ENCODE assay signal across 20 cellular contexts in the genomic region with DNA sequence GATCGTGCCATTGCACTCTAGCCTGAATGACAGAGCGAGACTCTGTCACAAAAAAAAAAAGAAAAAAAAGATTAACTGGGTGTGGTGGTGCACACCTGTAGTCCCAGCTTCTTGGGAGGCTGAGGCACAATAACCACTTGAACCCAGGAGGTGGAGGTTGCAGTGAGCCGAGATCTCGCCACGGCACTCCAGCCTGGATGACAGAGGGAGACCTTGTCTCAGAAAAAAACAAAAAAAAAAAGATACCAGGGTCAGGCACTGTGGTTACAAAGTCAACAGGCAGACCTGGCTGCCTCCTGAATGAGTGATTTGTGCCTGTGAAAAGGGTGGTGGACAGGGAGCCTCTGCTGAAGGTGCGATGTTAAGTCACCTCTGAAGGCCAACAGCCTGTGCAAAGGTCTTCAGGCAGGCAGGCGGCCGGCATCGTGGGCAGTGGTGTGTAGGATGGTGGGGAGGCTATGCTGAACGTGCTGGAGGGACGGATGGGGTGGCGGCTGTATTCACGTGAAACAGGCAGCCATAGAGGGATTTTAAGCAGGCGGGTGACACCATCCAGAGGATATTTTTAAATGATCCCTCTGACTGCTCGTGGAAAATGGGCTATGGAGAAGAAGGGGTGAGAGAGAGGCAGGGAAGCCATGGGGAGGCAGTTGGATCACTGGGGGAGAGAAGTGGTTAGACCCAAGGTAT. TPM values are rescaled to one million over a fixed set of nuclear protein-coding genes. Genes with fewer than 3 reads are reported as not detected.
DNase-seq lines count a peak whose midpoint lies in the region; ATAC-seq and TF ChIP-seq lines count a peak whose summit lies in the region.
"Had no signal": no experiment of that assay in that cellular context is flagged by ENCODE, and none has a peak within 500 bp of the region (broad histone marks: within the 10 kb centered on the region; RNA-seq: fewer than 3 reads in every experiment).

No MANE protein-coding gene starts in this region.

- no peaks in the 10 kb centered on the region for H4K20me1 ChIP-seq in OCI-LY7 (ENCODE audit: insufficient read depth, low read length)

- TF ChIP-seq CTCF in OCI-LY7 (conservative IDR thresholded peaks at IDR 0.05; ENCODE audit: low read length) (no peak), Calu3 (IDR thresholded peaks at IDR 0.05; ENCODE audit: unreplicated experiment) (no peak)

- no peak overlapping the region for H3K4me3 ChIP-seq in CD4-positive, CD25-positive, alpha-beta regulatory T cell (ENCODE audit: low read depth, low read length)
- no peak overlapping the region for H3K4me3 ChIP-seq in CD4-positive, alpha-beta memory T cell (ENCODE audit: low read length in 2 of 2)
- no peak overlapping the region for H3K4me3 ChIP-seq in OCI-LY7 (ENCODE audit: low read depth, low read length, poor library complexity, severe bottlenecking)
- H3K4me3 ChIP-seq: breast epithelium, HAP-1, left lung, neural progenitor cell, prostate gland, SK-N-MC, testis had no signal

- H3K4me3 Mint-ChIP-seq in CD4-positive, CD25-positive, alpha-beta regulatory T cell = peak overlapping the region in 2 of 4 donors; percentile 65 to 69
- peak overlapping the region in 2 of 8 donors; percentile 7 to 44 for H3K4me3 Mint-ChIP-seq in CD4-positive, alpha-beta memory T cell
- H3K4me3 Mint-ChIP-seq in activated naive CD8-positive, alpha-beta T cell treated with anti-CD3 and anti-CD28 coated beads, Interleukin-2, amount 50 U/mL, for 24 hours = no peak overlapping the region
- peak overlapping the region in 5 of 10 donors; percentile 26 to 64 (median 47) for H3K4me3 Mint-ChIP-seq in naive thymus-derived CD8-positive, alpha-beta T cell
- H3K4me3 Mint-ChIP-seq in Calu3 (ENCODE audit: low read depth, unreplicated experiment) = no peak overlapping the region
- H3K4me3 Mint-ChIP-seq: activated T-helper 1 cell treated with anti-CD3 and anti-CD28 coated beads, Interleukin-12 subunit alpha, Interleukin-12 subunit beta, Interleukin-2, Interleukin-4 antibody, amounts not matched to agents 30 ng/mL and 10 ng/mL and 1 ng/mL, durations not matched to agents 14 hours and 24 hours and 36 hours had no signal

- H3K27me3 Mint-ChIP-seq in CD4-positive, CD25-positive, alpha-beta regulatory T cell = peaks cover 5% of the 10 kb centered on the region
- H3K27me3 Mint-ChIP-seq in CD4-positive, alpha-beta memory T cell = no peaks in the 10 kb centered on the region
- no peaks in the 10 kb centered on the region for H3K27me3 Mint-ChIP-seq in activated naive CD8-positive, alpha-beta T cell treated with anti-CD3 and anti-CD28 coated beads, Interleukin-2, amount 50 U/mL, for 24 hours
- H3K27me3 Mint-ChIP-seq in naive thymus-derived CD8-positive, alpha-beta T cell = no peaks in the 10 kb centered on the region
- peaks cover 80% of the 10 kb centered on the region for H3K27me3 Mint-ChIP-seq in Calu3 (ENCODE audit: unreplicated experiment)

- DNase-seq in CD4-positive, CD25-positive, alpha-beta regulatory T cell = no peak
- DNase-seq in CD4-positive, alpha-beta memory T cell = no peak
- DNase-seq in activated naive CD8-positive, alpha-beta T cell treated with anti-CD3 and anti-CD28 coated beads, Interleukin-2, amount 50 U/mL, for 24 hours = no peak
- DNase-seq in naive thymus-derived CD8-positive, alpha-beta T cell = no peak
- DNase-seq in OCI-LY7 (ENCODE audit: low spot score) (no peak), Calu3 (no peak)
- DNase-seq: amniotic stem cell, head of caudate nucleus, midbrain, T-helper 9 cell, testis had no signal

- CTCF ChIA-PET in CD4-positive, alpha-beta memory T cell (lab: Charles Lee; ENCODE audit: partially characterized antibody) = interaction anchor here (1.2 to 13.8 kb wide), 3 partner anchors 9 to 108 kb away, joined by 4 to 430 read pairs (median 27); no protein-coding TSS in a partner anchor
- CTCF ChIA-PET in OCI-LY7 (lab: Charles Lee; ENCODE audit: unreplicated experiment) = interaction anchor here (0.6 kb wide), 1 partner anchor 86 kb away, joined by 15 read pairs; no protein-coding TSS in a partner anchor
- CTCF ChIA-PET in Calu3 (lab: Charles Lee) = interaction anchor here (0.6 kb wide), 1 partner anchor 8 kb away, joined by 3 read pairs; no protein-coding TSS in a partner anchor

- H3K9me3 ChIP-seq in CD4-positive, CD25-positive, alpha-beta regulatory T cell (ENCODE audit: control insufficient read depth in 2 of 2, low read length in 2 of 2) = no peaks in the 10 kb centered on the region
- no peaks in the 10 kb centered on the region for H3K9me3 ChIP-seq in CD4-positive, alpha-beta memory T cell (ENCODE audit: control insufficient read depth in 1 of 2, low read length in 2 of 2)
- no peaks in the 10 kb centered on the region for H3K9me3 ChIP-seq in OCI-LY7 (ENCODE audit: low read length)
- H3K9me3 ChIP-seq: breast epithelium, HAP-1, left lung, prostate gland, testis had no signal

- no peak for ATAC-seq in CD4-positive, CD25-positive, alpha-beta regulatory T cell (ENCODE audit: low read depth in 2 of 2)
- ATAC-seq in activated naive CD8-positive, alpha-beta T cell treated with anti-CD3 and anti-CD28 coated beads, Interleukin-2, amount 50 U/mL, for 24 hours = no peak
- ATAC-seq in naive thymus-derived CD8-positive, alpha-beta T cell = no peak
- ATAC-seq in GM18520 (IDR thresholded peaks at IDR 0.05; ENCODE audit: unreplicated experiment) = no peak
- ATAC-seq: left lung had no signal

- POLR2A ChIA-PET in CD4-positive, alpha-beta memory T cell (lab: Charles Lee; ENCODE audit: partially characterized antibody) = interaction anchor here (1.1 to 15.1 kb wide), 3 partner anchors 8 to 40 kb away, joined by 5 to 449 read pairs (median 283); partner anchors contain the start of gene NOL4L
- POLR2A ChIA-PET in naive thymus-derived CD8-positive, alpha-beta T cell (lab: Charles Lee) = interaction anchor here (0.5 to 29.2 kb wide), 7 partner anchors 9 to 331 kb away, joined by 3 to 883 read pairs (median 6); no protein-coding TSS in a partner anchor
- POLR2A ChIA-PET in OCI-LY7 (lab: Charles Lee) = no interaction called here

- H3K4me2 ChIP-seq in OCI-LY7 (ENCODE audit: low read length) = no peak overlapping the region
- H3K4me2 ChIP-seq: neural progenitor cell had no signal

- H3K79me2 ChIP-seq in OCI-LY7 (ENCODE audit: insufficient read depth, low read depth, low read length) = no peaks in the 10 kb centered on the region

- peaks cover 16 to 99% (median 65%) of the 10 kb centered on the region in 4 donors for H3K4me1 Mint-ChIP-seq in CD4-positive, CD25-positive, alpha-beta regulatory T cell
- H3K4me1 Mint-ChIP-seq in CD4-positive, alpha-beta memory T cell = peaks cover 70 to 96% (median 86%) of the 10 kb centered on the region in 4 donors
- peaks cover 84% of the 10 kb centered on the region for H3K4me1 Mint-ChIP-seq in activated naive CD8-positive, alpha-beta T cell treated with anti-CD3 and anti-CD28 coated beads, Interleukin-2, amount 50 U/mL, for 24 hours
- H3K4me1 Mint-ChIP-seq in naive thymus-derived CD8-positive, alpha-beta T cell = peaks cover 56 to 97% (median 95%) of the 10 kb centered on the region in 4 donors
- H3K4me1 Mint-ChIP-seq in Calu3 (ENCODE audit: low read depth, unreplicated experiment) = peaks cover 13% of the 10 kb centered on the region

- no peak overlapping the region for H2AFZ ChIP-seq in OCI-LY7 (ENCODE audit: low read length)
- H2AFZ ChIP-seq: neural progenitor cell had no signal

- peak overlapping the region; percentile 95 to 98 (median 96) for H3K27ac Mint-ChIP-seq in CD4-positive, CD25-positive, alpha-beta regulatory T cell
- peak overlapping the region; percentile 90 to 98 (median 94) for H3K27ac Mint-ChIP-seq in CD4-positive, alpha-beta memory T cell
- peak overlapping the region; percentile 66 for H3K27ac Mint-ChIP-seq in activated naive CD8-positive, alpha-beta T cell treated with anti-CD3 and anti-CD28 coated beads, Interleukin-2, amount 50 U/mL, for 24 hours
- H3K27ac Mint-ChIP-seq in naive thymus-derived CD8-positive, alpha-beta T cell = peak overlapping the region; percentile 87 to 99 (median 97)
- H3K27ac Mint-ChIP-seq in Calu3 (ENCODE audit: unreplicated experiment) = no peak overlapping the region

- H3K36me3 ChIP-seq in CD4-positive, CD25-positive, alpha-beta regulatory T cell (ENCODE audit: control insufficient read depth, insufficient read depth, low read length) = no peaks in the 10 kb centered on the region
- no peaks in the 10 kb centered on the region for H3K36me3 ChIP-seq in CD4-positive, alpha-beta memory T cell (ENCODE audit: insufficient read depth, low read length)
- H3K36me3 ChIP-seq in OCI-LY7 (ENCODE audit: insufficient read depth, low read length) = no peaks in the 10 kb centered on the region
- H3K36me3 ChIP-seq: breast epithelium, HAP-1, left lung, neural progenitor cell, prostate gland had no signal

- BruUV-seq in OCI-LY7 (replicated peaks; lab: Mats Ljungman, UMichigan) (no TSS peak), Calu3 (replicated peaks; lab: Mats Ljungman, UMichigan) (no TSS peak)

- peak overlapping the region; percentile 94 for H3K27ac ChIP-seq in CD4-positive, CD25-positive, alpha-beta regulatory T cell (ENCODE audit: insufficient read depth, low read length, poor library complexity, severe bottlenecking)
- H3K27ac ChIP-seq in CD4-positive, alpha-beta memory T cell (ENCODE audit: low read depth, low read length) = peak overlapping the region; percentile 91
- H3K27ac ChIP-seq in OCI-LY7 (ENCODE audit: low read depth, low read length, poor library complexity, severe bottlenecking) = no peak overlapping the region
- H3K27ac ChIP-seq: breast epithelium, left lung, neural progenitor cell, prostate gland, RWPE1, SK-N-MC, testis had no signal

- no peaks in the 10 kb centered on the region for H3K9me2 ChIP-seq in OCI-LY7 (ENCODE audit: insufficient read depth, low read length)

- peaks cover 21% of the 10 kb centered on the region for H3K36me3 Mint-ChIP-seq in CD4-positive, CD25-positive, alpha-beta regulatory T cell
- H3K36me3 Mint-ChIP-seq in CD4-positive, alpha-beta memory T cell = peaks cover 8 to 14% of the 10 kb centered on the region in 2 donors
- peaks cover 2% of the 10 kb centered on the region for H3K36me3 Mint-ChIP-seq in activated naive CD8-positive, alpha-beta T cell treated with anti-CD3 and anti-CD28 coated beads, Interleukin-2, amount 50 U/mL, for 24 hours (ENCODE audit: low read depth)
- H3K36me3 Mint-ChIP-seq in naive thymus-derived CD8-positive, alpha-beta T cell = peaks cover 0 to 16% (median 1%) of the 10 kb centered on the region in 3 donors
- no peaks in the 10 kb centered on the region for H3K36me3 Mint-ChIP-seq in Calu3 (ENCODE audit: insufficient read depth, unreplicated experiment)
- H3K36me3 Mint-ChIP-seq: neural progenitor cell had no signal

- intact Hi-C loops in CD4-positive, alpha-beta memory T cell (cut with micrococcal nuclease) = no loop called here
- intact Hi-C loops in OCI-LY7 (cut with micrococcal nuclease; ENCODE audit: unreplicated experiment) = no loop called here
- intact Hi-C loops in Calu3 (cut with micrococcal nuclease; ENCODE audit: unreplicated experiment) = no loop called here

- H3K9me3 Mint-ChIP-seq in CD4-positive, CD25-positive, alpha-beta regulatory T cell = no peaks in the 10 kb centered on the region
- no peaks in the 10 kb centered on the region for H3K9me3 Mint-ChIP-seq in CD4-positive, alpha-beta memory T cell
- H3K9me3 Mint-ChIP-seq in activated naive CD8-positive, alpha-beta T cell treated with anti-CD3 and anti-CD28 coated beads, Interleukin-2, amount 50 U/mL, for 24 hours = no peaks in the 10 kb centered on the region
- no peaks in the 10 kb centered on the region for H3K9me3 Mint-ChIP-seq in naive thymus-derived CD8-positive, alpha-beta T cell
- no peaks in the 10 kb centered on the region for H3K9me3 Mint-ChIP-seq in Calu3 (ENCODE audit: low read depth, unreplicated experiment)
- H3K9me3 Mint-ChIP-seq: activated T-helper 1 cell treated with anti-CD3 and anti-CD28 coated beads, Interleukin-12 subunit alpha, Interleukin-12 subunit beta, Interleukin-2, Interleukin-4 antibody, amounts not matched to agents 30 ng/mL and 10 ng/mL and 1 ng/mL, durations not matched to agents 14 hours and 24 hours and 36 hours had no signal

- H3K27me3 ChIP-seq in CD4-positive, CD25-positive, alpha-beta regulatory T cell (ENCODE audit: control insufficient read depth, insufficient read depth, low read length) = no peaks in the 10 kb centered on the region
- no peaks in the 10 kb centered on the region for H3K27me3 ChIP-seq in CD4-positive, alpha-beta memory T cell (ENCODE audit: insufficient read depth, low read length)
- H3K27me3 ChIP-seq: breast epithelium, testis had no signal

- H3K4me1 ChIP-seq in CD4-positive, CD25-positive, alpha-beta regulatory T cell (ENCODE audit: control insufficient read depth, insufficient read depth, low read length, poor library complexity, severe bottlenecking) = peaks cover 69% of the 10 kb centered on the region
- H3K4me1 ChIP-seq in CD4-positive, alpha-beta memory T cell (ENCODE audit: insufficient read depth, low read length) = peaks cover 95% of the 10 kb centered on the region
- H3K4me1 ChIP-seq in OCI-LY7 (ENCODE audit: insufficient read depth, low read length, poor library complexity, severe bottlenecking) = peaks cover 17% of the 10 kb centered on the region
- H3K4me1 ChIP-seq: breast epithelium, prostate gland had no signal

RNA-seq across cellular contexts. Expression of gene NOL4L, which starts 41.4 kb away (rescaled TPM):
- 84.8 TPM for total RNA-seq in CD4-positive, CD25-positive, alpha-beta regulatory T cell
- polyA plus RNA-seq in CD4-positive, CD25-positive, alpha-beta regulatory T cell = 10 to 100 TPM in 3 of 4 donors, 1 to 10 TPM in 1; 7.1 to 11.4 (median 10.6) TPM
- total RNA-seq in CD4-positive, alpha-beta memory T cell = 10 to 100 TPM; 71.0 to 74.2 TPM
- 10 to 100 TPM in 1 of 2 donors, 1 to 10 TPM in 1; 7.0 to 23.9 TPM for polyA plus RNA-seq in CD4-positive, alpha-beta memory T cell
- 10 to 100 TPM; 65.7 to 66.1 TPM for total RNA-seq in naive thymus-derived CD8-positive, alpha-beta T cell
- 10 to 100 TPM; 10.0 to 21.5 (median 14.2) TPM for polyA plus RNA-seq in naive thymus-derived CD8-positive, alpha-beta T cell
- 1.5 and 4.2 TPM in 2 replicates for total RNA-seq in OCI-LY7 (2014; rRNA removed; shearing (Covaris generic))
- 3.3 and 3.9 TPM in 2 replicates for total RNA-seq in OCI-LY7 (2022)
- total RNA-seq in Calu3 (2022) = 46.9 and 55.7 TPM in 2 replicates
